ENCODE assay signal across 25 cellular contexts in genomic region chr15:89785771-89786135, GRCh38. TPM values are rescaled to one million over a fixed set of nuclear protein-coding genes. Genes with fewer than 3 reads are reported as not detected.
DNase-seq lines count a peak whose midpoint lies in the region; ATAC-seq and TF ChIP-seq lines count a peak whose summit lies in the region.
"Had no signal": no experiment of that assay in that cellular context is flagged by ENCODE, and none has a peak within 500 bp of the region (broad histone marks: within the 10 kb centered on the region; RNA-seq: fewer than 3 reads in every experiment).

No MANE protein-coding gene starts in this region.

- peaks cover 8 to 52% of the 10 kb centered on the region in 2 experiments; a peak in 3 of 4 replicates for H3K4me1 ChIP-seq in HCT116 (ENCODE audit: control insufficient read depth in 1 of 2, insufficient read depth in 2 of 2, low read length in 2 of 2)
- peaks cover 25 to 59% (median 38%) of the 10 kb centered on the region in 4 donors for H3K4me1 ChIP-seq in transverse colon
- H3K4me1 ChIP-seq: ascending aorta, SJCRH30 had no signal

- no peak overlapping the region for H3K4me3 Mint-ChIP-seq in T-helper 2 cell treated with Interferon-gamma antibody and Interleukin-4, amounts not matched to agents 5 μg/mL and 100 μg/mL, for 36 hours
- H3K4me3 Mint-ChIP-seq: activated B cell treated with CpG ODN at 0.5 μM for 24 hours; activated naive CD8-positive, alpha-beta T cell treated with anti-CD3 and anti-CD28 coated beads, Interleukin-2, amount 10 ng/mL, durations not matched to agents 7 days and 5 days; central memory CD8-positive, alpha-beta T cell had no signal

- TF ChIP-seq CTCF in HCT116 (IDR thresholded peaks at IDR 0.05 in 2 of 3, conservative IDR thresholded peaks at IDR 0.05 in 1 of 3; ENCODE audit: borderline replicate concordance in 1 of 3, insufficient read depth in 1 of 3, low read depth in 2 of 3, low read length in 2 of 3) (no peak), VCaP (conservative IDR thresholded peaks at IDR 0.05) (no peak), fibroblast of pulmonary artery (IDR thresholded peaks at IDR 0.05; ENCODE audit: low read length, missing control alignments) (no peak), transverse colon (IDR thresholded peaks at IDR 0.05) (no peak)

- H4K20me1 ChIP-seq in HCT116 (ENCODE audit: insufficient read depth): no peaks in the 10 kb centered on the region

- no peak overlapping the region for H3K27ac Mint-ChIP-seq in T-helper 2 cell treated with Interferon-gamma antibody and Interleukin-4, amounts not matched to agents 5 μg/mL and 100 μg/mL, for 36 hours
- H3K27ac Mint-ChIP-seq: activated B cell treated with CpG ODN at 0.5 μM for 24 hours; activated naive CD8-positive, alpha-beta T cell treated with anti-CD3 and anti-CD28 coated beads, Interleukin-2, amount 10 ng/mL, durations not matched to agents 7 days and 5 days had no signal

- POLR2A ChIA-PET in HCT116 (lab: Charles Lee): no interaction called here

- no peak for TF ChIP-seq POLR2A in HCT116 (IDR thresholded peaks at IDR 0.05; ENCODE audit: borderline replicate concordance, extremely low read depth, insufficient read depth, insufficient read length)
- no peak for TF ChIP-seq POLR2A in transverse colon (IDR thresholded peaks at IDR 0.05)
- no peak for TF ChIP-seq POLR2A in GM18505 (IDR thresholded peaks at IDR 0.05; ENCODE audit: borderline replicate concordance, extremely low read depth, insufficient read depth, insufficient read length)

- no peak for TF ChIP-seq RAD21 in HCT116 (IDR thresholded peaks at IDR 0.05; ENCODE audit: low read depth)

- no peaks in the 10 kb centered on the region for H3K9me2 ChIP-seq in HCT116 (ENCODE audit: insufficient read depth)

- CTCF ChIA-PET in HCT116 (lab: Charles Lee): no interaction called here

- in situ Hi-C loops in transverse colon (cut with MboI; ENCODE audit: low pct_ligation_motif_present in 1 of 4, low pct_unique_long_range_greater_than_20kb in 1 of 4, low sequenced_read_pairs in 3 of 4): no loop called here

- H3K9me3 Mint-ChIP-seq in T-helper 2 cell treated with Interferon-gamma antibody and Interleukin-4, amounts not matched to agents 5 μg/mL and 100 μg/mL, for 36 hours: peaks cover 8% of the 10 kb centered on the region
- H3K9me3 Mint-ChIP-seq: central memory CD8-positive, alpha-beta T cell had no signal

- ATAC-seq in HCT116 (no peak), GM18505 (IDR thresholded peaks at IDR 0.05; ENCODE audit: unreplicated experiment) (no peak)
- ATAC-seq: Panc1 had no signal

- BruUV-seq in HCT116 (replicated peaks; lab: Mats Ljungman, UMichigan): no TSS peak

- H3K79me2 ChIP-seq in HCT116 (ENCODE audit: insufficient read depth, low read length): no peaks in the 10 kb centered on the region

- no peaks in the 10 kb centered on the region for H3K27me3 Mint-ChIP-seq in T-helper 2 cell treated with Interferon-gamma antibody and Interleukin-4, amounts not matched to agents 5 μg/mL and 100 μg/mL, for 36 hours (ENCODE audit: low read depth)
- H3K27me3 Mint-ChIP-seq: activated B cell treated with CpG ODN at 0.5 μM for 24 hours had no signal

- H2AFZ ChIP-seq in HCT116 (ENCODE audit: low read depth, low read length, poor library complexity, severe bottlenecking): peak overlapping the region; percentile 50

- H3K4me1 Mint-ChIP-seq in T-helper 2 cell treated with Interferon-gamma antibody and Interleukin-4, amounts not matched to agents 5 μg/mL and 100 μg/mL, for 36 hours (ENCODE audit: low read depth): peaks cover 8% of the 10 kb centered on the region
- H3K4me1 Mint-ChIP-seq: central memory CD8-positive, alpha-beta T cell had no signal

- no peak for TF ChIP-seq EP300 in transverse colon (IDR thresholded peaks at IDR 0.05; ENCODE audit: low read depth)

- H3K4me2 ChIP-seq in HCT116 (ENCODE audit: low read length): no peak overlapping the region; the same call in 1 of the 2 replicates
- H3K4me2 ChIP-seq: smooth muscle cell had no signal

- H3K36me3 Mint-ChIP-seq in T-helper 2 cell treated with Interferon-gamma antibody and Interleukin-4, amounts not matched to agents 5 μg/mL and 100 μg/mL, for 36 hours (ENCODE audit: low read depth): peaks cover 4% of the 10 kb centered on the region
- H3K36me3 Mint-ChIP-seq: activated naive CD8-positive, alpha-beta T cell treated with anti-CD3 and anti-CD28 coated beads, Interleukin-2, amount 10 ng/mL, durations not matched to agents 7 days and 5 days had no signal

- RAD21 ChIA-PET in HCT116 (lab: Charles Lee; ENCODE audit: low non-redundant PET in 1 of 2, low total read pairs in 2 of 2, uncharacterized antibody in 2 of 2, unreplicated experiment in 2 of 2): no interaction called here

- DNase-seq in HCT116 (ENCODE audit: low read depth, low spot score) (no peak), fibroblast of pulmonary artery (ENCODE audit: low read depth) (peak; percentile 61), transverse colon (no peak), cortex of kidney (lab: John Stamatoyannopoulos, UW) (no peak), SHP77 treated with DMSO at 0.1 percent for 48 hours (lab: John Stamatoyannopoulos, UW) (no peak)
- no peak for DNase-seq in T-helper 2 cell treated with Interferon-gamma antibody and Interleukin-4, amounts not matched to agents 5 μg/mL and 100 μg/mL, for 36 hours (ENCODE audit: low spot score)
- DNase-seq: activated B cell treated with CpG ODN at 0.5 μM for 24 hours; activated gamma-delta T cell treated with Interleukin-2 at 50 U/mL for 16 hours; activated naive CD8-positive, alpha-beta T cell treated with anti-CD3 and anti-CD28 coated beads, Interleukin-2, amount 10 ng/mL, durations not matched to agents 7 days and 5 days; activated T-cell treated with anti-CD3 and anti-CD28 coated beads, Interleukin-2, amount 50 U/mL, for 48 hours; left lung; NCI-H1436; NCI-H2081; NCI-H2227 treated with DMSO at 0.1 percent for 48 hours; NCI-H69; SJCRH30; stimulated activated naive CD4-positive, alpha-beta T cell treated with Interleukin-2 at 50 U/mL for 16 hours had no signal

- H3K27ac ChIP-seq in HCT116 (ENCODE audit: low read depth, low read length) (no peak overlapping the region), VCaP (peak overlapping the region; percentile 26; the same call in 1 of the 2 replicates), transverse colon (peak overlapping the region; percentile 87 to 90 (median 89))
- H3K27ac ChIP-seq: ascending aorta, left lung, SJCRH30 had no signal

- H3K36me3 ChIP-seq in HCT116 (ENCODE audit: control insufficient read depth in 1 of 2, insufficient read depth in 2 of 2, low read length in 2 of 2): no peaks in the 10 kb centered on the region
- H3K36me3 ChIP-seq in transverse colon: no peaks in the 10 kb centered on the region
- H3K36me3 ChIP-seq: ascending aorta, SJCRH30 had no signal

- no peak overlapping the region for H3K4me3 ChIP-seq in HCT116 (replicated peaks in 1 of 2; ENCODE audit: low read depth in 1 of 2, low read length in 2 of 2)
- H3K4me3 ChIP-seq in fibroblast of pulmonary artery (replicated peaks; ENCODE audit: low read depth, low read length): no peak overlapping the region
- H3K4me3 ChIP-seq in transverse colon: no peak overlapping the region
- H3K4me3 ChIP-seq: ascending aorta, left lung, SJCRH30, smooth muscle cell, suprapubic skin had no signal

- H3K9ac ChIP-seq in HCT116 (ENCODE audit: low read length): no peak overlapping the region

- H3K9me3 ChIP-seq in HCT116 (ENCODE audit: control insufficient read depth in 1 of 2, insufficient read depth in 1 of 2, low read depth in 1 of 2, low read length in 2 of 2) (no peaks in the 10 kb centered on the region), transverse colon (peaks cover 0 to 3% of the 10 kb centered on the region in 2 donors)
- H3K9me3 ChIP-seq: left lung, suprapubic skin had no signal

- intact Hi-C loops in HCT116 (cut with micrococcal nuclease) (no loop called here), transverse colon (cut with DNase I; ENCODE audit: low total_unique reads) (no loop called here)

- no peaks in the 10 kb centered on the region for H3K27me3 ChIP-seq in HCT116 (ENCODE audit: insufficient read depth, low read length)
- H3K27me3 ChIP-seq in transverse colon: no peaks in the 10 kb centered on the region
- H3K27me3 ChIP-seq: ascending aorta, left lung, suprapubic skin had no signal

TF ChIP-seq in HCT116, 20 proteins besides CTCF, POLR2A, EP300 and RAD21 (continues in another document):
- TF ChIP-seq EGR1 (IDR thresholded peaks at IDR 0.05; ENCODE audit: low read depth) (no peak), ZNF274 (IDR thresholded peaks at IDR 0.05; ENCODE audit: low read depth, low read length) (no peak), SP1 (IDR thresholded peaks at IDR 0.05; ENCODE audit: low read depth) (no peak), ATF3 (IDR thresholded peaks at IDR 0.05) (no peak), POLR2AphosphoS5 (IDR thresholded peaks at IDR 0.05; ENCODE audit: low read depth, low read length) (no peak), SIN3A (IDR thresholded peaks at IDR 0.05; ENCODE audit: low read depth) (no peak), YY1 (IDR thresholded peaks at IDR 0.05; ENCODE audit: extremely low read depth, insufficient replicate concordance, low read depth, low read length) (no peak), ZBTB33 (IDR thresholded peaks at IDR 0.05; ENCODE audit: extremely low read depth, insufficient replicate concordance, low read length) (no peak)

RNA-seq across cellular contexts. Expression of gene MESP2, which starts 9.6 kb away (rescaled TPM):
- total RNA-seq in HCT116 (2021; ENCODE audit: unreplicated experiment): 0.20 TPM
- polyA plus RNA-seq in HCT116 (2012): 0.09 and 0.51 TPM in 2 replicates
- total RNA-seq in transverse colon: under 1 TPM in 2 of 4 donors, not detected in 2; 0.64 to 0.96 TPM
- total RNA-seq: activated naive CD8-positive, alpha-beta T cell treated with anti-CD3 and anti-CD28 coated beads, Interleukin-2, amount 10 ng/mL, durations not matched to agents 7 days and 5 days; ascending aorta; SJCRH30; smooth muscle cell; urinary bladder had no signal

RNA-seq across cellular contexts. Expression of gene ANPEP, which starts 28.9 kb away (rescaled TPM):
- total RNA-seq in HCT116 (2021; ENCODE audit: unreplicated experiment) (1.5 TPM), transverse colon (1,000 to 10,000 TPM in 1 of 4 donors, 100 to 1,000 TPM in 3; 133 to 1,054 (median 474) TPM)
- 0.26 and 0.29 TPM in 2 replicates for polyA plus RNA-seq in HCT116 (2012)

RNA-seq across cellular contexts. Expression of gene MESP1, which starts 34.7 kb away (rescaled TPM):
- total RNA-seq in HCT116 (2021; ENCODE audit: unreplicated experiment) (8.8 TPM), transverse colon (10 to 100 TPM in 3 of 4 donors, 1 to 10 TPM in 1; 8.6 to 13.5 (median 12.5) TPM)
- 10.0 and 10.6 TPM in 2 replicates for polyA plus RNA-seq in HCT116 (2012)
- total RNA-seq: SJCRH30, smooth muscle cell, urinary bladder had no signal

Comparison
In these comparisons a context has a peak if more than half of its experiments do, and no peak if none do; other contexts are left out.
1. RNA of gene ANPEP, which starts 28.9 kb away (total RNA-seq): 133 to 1,054 TPM in transverse colon; 1.5 TPM in HCT116 (single experiment); every median in the first group is over 10 times any median in the second.